Comparison of ENCODE assay signal across 8 cellular contexts in the genomic region with DNA sequence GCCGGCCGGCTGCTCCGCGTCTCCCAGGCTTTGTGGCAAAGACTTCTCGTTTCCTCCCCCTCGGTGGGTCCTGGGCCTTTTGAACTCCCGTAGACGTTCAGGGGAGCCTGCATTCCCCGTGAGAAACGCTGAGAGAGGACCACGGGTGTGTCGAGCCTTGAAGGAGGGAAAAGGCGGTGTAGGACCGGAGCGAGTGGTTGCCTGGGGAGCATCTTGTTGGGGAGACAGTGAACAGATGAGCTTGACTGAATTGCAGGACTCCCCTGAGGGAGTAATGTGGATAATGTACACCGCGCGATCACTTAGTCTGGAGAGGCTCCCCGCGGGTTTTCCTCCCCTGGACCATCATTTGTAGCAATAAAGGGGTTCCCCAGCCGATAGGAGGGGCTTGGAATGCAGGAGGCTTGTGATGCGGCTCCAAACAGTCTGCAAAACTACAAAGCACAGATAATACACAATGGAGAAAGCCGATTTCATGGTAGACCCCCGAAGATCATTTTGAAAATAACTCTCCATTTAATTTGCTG. TPM values are rescaled to one million over a fixed set of nuclear protein-coding genes. Genes with fewer than 3 reads are reported as not detected.
A peak's percentile ranks its signal among the peaks of the same experiment; 100 is the strongest.
DNase-seq lines count a peak whose midpoint lies in the region; ATAC-seq lines count a peak whose summit lies in the region.

No MANE protein-coding gene starts in this region.

- CTCF ChIA-PET in activated naive CD4-positive, alpha-beta T cell treated with anti-CD3 and anti-CD28 coated beads for 36 hours (lab: Charles Lee): no interaction called here

- no peaks in the 10 kb centered on the region for H3K27me3 Mint-ChIP-seq in activated naive CD4-positive, alpha-beta T cell treated with anti-CD3 and anti-CD28 coated beads for 36 hours (ENCODE audit: low read depth)
- peaks cover 6% of the 10 kb centered on the region for H3K27me3 Mint-ChIP-seq in activated T-helper 2 cell treated with anti-CD3 and anti-CD28 coated beads, Interferon-gamma antibody, Interleukin-2, Interleukin-4, amounts not matched to agents 10 μg/mL and 5 μg/mL and 100 μg/mL, durations not matched to agents 14 hours and 24 hours and 36 hours (ENCODE audit: low read depth)

- peak overlapping the region; percentile 86 for H3K27ac Mint-ChIP-seq in activated naive CD4-positive, alpha-beta T cell treated with anti-CD3 and anti-CD28 coated beads for 36 hours
- H3K27ac Mint-ChIP-seq in activated T-helper 2 cell treated with anti-CD3 and anti-CD28 coated beads, Interferon-gamma antibody, Interleukin-2, Interleukin-4, amounts not matched to agents 10 μg/mL and 5 μg/mL and 100 μg/mL, durations not matched to agents 14 hours and 24 hours and 36 hours: peak overlapping the region; percentile 90

- DNase-seq in activated naive CD4-positive, alpha-beta T cell treated with anti-CD3 and anti-CD28 coated beads for 36 hours: no peak
- DNase-seq in activated naive CD4-positive, alpha-beta T cell treated with Interleukin-2 at 50 U/mL for 16 hours: no peak
- no peak for DNase-seq in activated T-helper 2 cell treated with anti-CD3 and anti-CD28 coated beads, Interferon-gamma antibody, Interleukin-2, Interleukin-4, amounts not matched to agents 10 μg/mL and 5 μg/mL and 100 μg/mL, durations not matched to agents 14 hours and 24 hours and 36 hours (ENCODE audit: low spot score)
- no peak for DNase-seq in stimulated activated naive CD8-positive, alpha-beta T cell treated with anti-CD3 and anti-CD28 coated beads, Interleukin-15, Interleukin-2, amounts not matched to agents 100 U/mL and 50 U/mL, for 24 hours
- DNase-seq in AML-193 (lab: John Stamatoyannopoulos, UW): no peak
- no peak for DNase-seq in stimulated activated CD4-positive, alpha-beta T cell treated with anti-CD3 and anti-CD28 coated beads, Interleukin-4, amount 100 ng/mL, for 1 hour

- H3K4me3 Mint-ChIP-seq in activated naive CD4-positive, alpha-beta T cell treated with anti-CD3 and anti-CD28 coated beads for 36 hours: peak overlapping the region; percentile 92
- peak overlapping the region; percentile 89 for H3K4me3 Mint-ChIP-seq in activated T-helper 2 cell treated with anti-CD3 and anti-CD28 coated beads, Interferon-gamma antibody, Interleukin-2, Interleukin-4, amounts not matched to agents 10 μg/mL and 5 μg/mL and 100 μg/mL, durations not matched to agents 14 hours and 24 hours and 36 hours (ENCODE audit: low read depth)

- no peaks in the 10 kb centered on the region for H3K9me3 Mint-ChIP-seq in activated naive CD4-positive, alpha-beta T cell treated with anti-CD3 and anti-CD28 coated beads for 36 hours
- H3K9me3 Mint-ChIP-seq in activated T-helper 2 cell treated with anti-CD3 and anti-CD28 coated beads, Interferon-gamma antibody, Interleukin-2, Interleukin-4, amounts not matched to agents 10 μg/mL and 5 μg/mL and 100 μg/mL, durations not matched to agents 14 hours and 24 hours and 36 hours: no peaks in the 10 kb centered on the region

- H3K4me3 ChIP-seq in iPS-11a (ENCODE audit: low read depth, low read length): peak overlapping the region; percentile 94

- peaks cover 11% of the 10 kb centered on the region for H3K36me3 Mint-ChIP-seq in activated naive CD4-positive, alpha-beta T cell treated with anti-CD3 and anti-CD28 coated beads for 36 hours (ENCODE audit: low read depth)
- H3K36me3 Mint-ChIP-seq in activated T-helper 2 cell treated with anti-CD3 and anti-CD28 coated beads, Interferon-gamma antibody, Interleukin-2, Interleukin-4, amounts not matched to agents 10 μg/mL and 5 μg/mL and 100 μg/mL, durations not matched to agents 14 hours and 24 hours and 36 hours (ENCODE audit: low read depth): no peaks in the 10 kb centered on the region

- intact Hi-C loops in activated naive CD4-positive, alpha-beta T cell treated with anti-CD3 and anti-CD28 coated beads for 36 hours (cut with micrococcal nuclease): loop anchor here (1.0 to 10.0 kb wide), 5 partner anchors 216 to 1448 kb away; a partner anchor contains a TSS
- intact Hi-C loops in activated T-helper 2 cell treated with anti-CD3 and anti-CD28 coated beads, Interferon-gamma antibody, Interleukin-2, Interleukin-4, amounts not matched to agents 10 μg/mL and 5 μg/mL and 100 μg/mL, durations not matched to agents 14 hours and 24 hours and 36 hours (cut with micrococcal nuclease): loop anchor here (1.0 kb wide), 1 partner anchor 172 kb away; a partner anchor contains a TSS

- H3K4me1 Mint-ChIP-seq in activated naive CD4-positive, alpha-beta T cell treated with anti-CD3 and anti-CD28 coated beads for 36 hours (ENCODE audit: low read depth): peaks cover 30% of the 10 kb centered on the region
- H3K4me1 Mint-ChIP-seq in activated T-helper 2 cell treated with anti-CD3 and anti-CD28 coated beads, Interferon-gamma antibody, Interleukin-2, Interleukin-4, amounts not matched to agents 10 μg/mL and 5 μg/mL and 100 μg/mL, durations not matched to agents 14 hours and 24 hours and 36 hours (ENCODE audit: low read depth): peaks cover 27% of the 10 kb centered on the region

- ATAC-seq in HG03103 (IDR thresholded peaks at IDR 0.05; ENCODE audit: low read depth, unreplicated experiment): peak; percentile 2
- ATAC-seq in stimulated activated naive CD8-positive, alpha-beta T cell treated with anti-CD3 and anti-CD28 coated beads, Interleukin-15, Interleukin-2, amounts not matched to agents 100 U/mL and 50 U/mL, for 24 hours: peak; percentile 1

RNA-seq across cellular contexts. Expression of a gene that starts 0.8 kb away (rescaled TPM):
- total RNA-seq in activated naive CD4-positive, alpha-beta T cell treated with anti-CD3 and anti-CD28 coated beads for 36 hours: 10 to 100 TPM; 15.4 to 15.8 TPM
- total RNA-seq in activated T-helper 2 cell treated with anti-CD3 and anti-CD28 coated beads, Interferon-gamma antibody, Interleukin-2, Interleukin-4, amounts not matched to agents 10 μg/mL and 5 μg/mL and 100 μg/mL, durations not matched to agents 14 hours and 24 hours and 36 hours: 19.0 and 21.6 TPM in 2 replicates
